ENCODE assay signal across 8 cellular contexts in genomic region chr1:181514298-181515290, GRCh38.
A peak's percentile ranks its signal among the peaks of the same experiment; 100 is the strongest.
DNase-seq lines count a peak whose midpoint lies in the region; ATAC-seq and TF ChIP-seq lines count a peak whose summit lies in the region.

No MANE protein-coding gene starts in this region.

- ATAC-seq in GM21381 (IDR thresholded peaks at IDR 0.05; ENCODE audit: unreplicated experiment) (peak; percentile 67), HG03460 (IDR thresholded peaks at IDR 0.05; ENCODE audit: unreplicated experiment) (peak; percentile 74)

- no peaks in the 10 kb centered on the region for H3K9me3 Mint-ChIP-seq in activated naive CD4-positive, alpha-beta T cell treated with anti-CD3 and anti-CD28 coated beads, Interleukin-2, amount 10 ng/mL, durations not matched to agents 7 days and 5 days

- DNase-seq in SW480 (ENCODE audit: low spot score) (peak; percentile 55), coronary artery (ENCODE audit: low spot score) (no peak), NCI-H82 treated with DMSO at 0.1 percent for 48 hours (lab: John Stamatoyannopoulos, UW; ENCODE audit: unreplicated experiment) (no peak)
- DNase-seq in activated naive CD4-positive, alpha-beta T cell (lab: John Stamatoyannopoulos, UW) = no peak
- DNase-seq in activated naive CD4-positive, alpha-beta T cell treated with anti-CD3 and anti-CD28 coated beads, Interleukin-2, amount 10 ng/mL, durations not matched to agents 7 days and 5 days = no peak

- TF ChIP-seq CTCF in GM12874 (IDR thresholded peaks at IDR 0.05; ENCODE audit: insufficient read depth, low read depth, low read length) (peak; percentile 20; the same call in 1 of the 2 replicates), coronary artery (IDR thresholded peaks at IDR 0.05) (no peak)

- CTCF ChIA-PET in activated naive CD4-positive, alpha-beta T cell treated with anti-CD3 and anti-CD28 coated beads, Interleukin-2, amount 10 ng/mL, durations not matched to agents 7 days and 5 days (lab: Charles Lee) = no interaction called here

- no peak overlapping the region for H3K4me3 Mint-ChIP-seq in activated naive CD4-positive, alpha-beta T cell treated with anti-CD3 and anti-CD28 coated beads, Interleukin-2, amount 10 ng/mL, durations not matched to agents 7 days and 5 days

- no peak overlapping the region for H3K27ac Mint-ChIP-seq in activated naive CD4-positive, alpha-beta T cell treated with anti-CD3 and anti-CD28 coated beads, Interleukin-2, amount 10 ng/mL, durations not matched to agents 7 days and 5 days

- H3K36me3 Mint-ChIP-seq in activated naive CD4-positive, alpha-beta T cell treated with anti-CD3 and anti-CD28 coated beads, Interleukin-2, amount 10 ng/mL, durations not matched to agents 7 days and 5 days = no peaks in the 10 kb centered on the region

- H3K4me3 ChIP-seq in coronary artery = no peak overlapping the region

- no peak overlapping the region for H3K27ac ChIP-seq in coronary artery

- peaks cover 34% of the 10 kb centered on the region for H3K27me3 Mint-ChIP-seq in activated naive CD4-positive, alpha-beta T cell treated with anti-CD3 and anti-CD28 coated beads, Interleukin-2, amount 10 ng/mL, durations not matched to agents 7 days and 5 days

- H3K4me1 Mint-ChIP-seq in activated naive CD4-positive, alpha-beta T cell treated with anti-CD3 and anti-CD28 coated beads, Interleukin-2, amount 10 ng/mL, durations not matched to agents 7 days and 5 days = no peaks in the 10 kb centered on the region
